ENCODE assay signal across 8 cellular contexts in the genomic region with DNA sequence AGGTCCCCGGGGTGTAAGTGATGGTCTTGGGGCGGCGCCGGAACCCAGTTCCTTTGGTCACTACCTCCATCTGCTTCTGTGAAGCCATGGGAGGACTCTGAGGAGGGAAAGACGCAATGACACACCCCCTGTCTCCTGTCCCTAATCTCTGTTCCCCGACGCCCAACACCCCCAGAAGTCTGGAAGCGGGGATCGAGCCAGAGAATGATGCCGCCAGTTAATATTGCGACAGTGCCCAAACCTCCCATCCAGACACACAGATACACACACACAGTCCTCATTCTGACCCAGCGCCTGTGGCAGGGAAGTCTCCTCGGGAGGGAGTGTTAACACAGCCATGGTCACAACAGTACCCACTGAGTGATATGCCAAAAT.
DNase-seq lines count a peak whose midpoint lies in the region; ATAC-seq lines count a peak whose summit lies in the region.

No MANE protein-coding gene starts in this region.

- no peak overlapping the region for H3K27ac Mint-ChIP-seq in activated naive CD8-positive, alpha-beta T cell
- H3K27ac Mint-ChIP-seq in stimulated activated naive CD8-positive, alpha-beta T cell treated with anti-CD3 and anti-CD28 coated beads, Interleukin-15, Interleukin-2, amounts not matched to agents 100 ng/mL and 50 ng/mL, for 24 hours: peak overlapping the region; percentile 72

- peak overlapping the region; percentile 100 for H3K4me3 Mint-ChIP-seq in activated naive CD8-positive, alpha-beta T cell
- H3K4me3 Mint-ChIP-seq in stimulated activated naive CD8-positive, alpha-beta T cell treated with anti-CD3 and anti-CD28 coated beads, Interleukin-15, Interleukin-2, amounts not matched to agents 100 ng/mL and 50 ng/mL, for 24 hours: peak overlapping the region; percentile 99

- peak overlapping the region; percentile 45; the same call in 1 of the 2 replicates for H3K9ac ChIP-seq in iPS-20b (ENCODE audit: low read depth, low read length)

- H3K36me3 Mint-ChIP-seq in activated naive CD8-positive, alpha-beta T cell: peaks cover 5% of the 10 kb centered on the region
- peaks cover 25% of the 10 kb centered on the region for H3K36me3 Mint-ChIP-seq in stimulated activated naive CD8-positive, alpha-beta T cell treated with anti-CD3 and anti-CD28 coated beads, Interleukin-15, Interleukin-2, amounts not matched to agents 100 ng/mL and 50 ng/mL, for 24 hours (ENCODE audit: low read depth)

- H3K4me1 Mint-ChIP-seq in activated naive CD8-positive, alpha-beta T cell (ENCODE audit: low read depth): peaks cover 35% of the 10 kb centered on the region
- H3K4me1 Mint-ChIP-seq in stimulated activated naive CD8-positive, alpha-beta T cell treated with anti-CD3 and anti-CD28 coated beads, Interleukin-15, Interleukin-2, amounts not matched to agents 100 ng/mL and 50 ng/mL, for 24 hours (ENCODE audit: low read depth): peaks cover 31% of the 10 kb centered on the region

- H3K27me3 Mint-ChIP-seq in activated naive CD8-positive, alpha-beta T cell: peaks cover 6% of the 10 kb centered on the region
- peaks cover 14% of the 10 kb centered on the region for H3K27me3 Mint-ChIP-seq in stimulated activated naive CD8-positive, alpha-beta T cell treated with anti-CD3 and anti-CD28 coated beads, Interleukin-15, Interleukin-2, amounts not matched to agents 100 ng/mL and 50 ng/mL, for 24 hours

- H3K27ac ChIP-seq in iPS-20b (ENCODE audit: low read length): no peak overlapping the region

- peak; percentile 65 for DNase-seq in GM03348 (ENCODE audit: low spot score)
- no peak for DNase-seq in activated CD4-positive, CD25-positive, alpha-beta regulatory T cell (lab: John Stamatoyannopoulos, UW)

- peak overlapping the region; percentile 99 for H3K4me3 ChIP-seq in iPS-20b (ENCODE audit: low read length)

- H3K9me3 Mint-ChIP-seq in activated naive CD8-positive, alpha-beta T cell (ENCODE audit: low read depth): no peaks in the 10 kb centered on the region
- H3K9me3 Mint-ChIP-seq in stimulated activated naive CD8-positive, alpha-beta T cell treated with anti-CD3 and anti-CD28 coated beads, Interleukin-15, Interleukin-2, amounts not matched to agents 100 ng/mL and 50 ng/mL, for 24 hours: no peaks in the 10 kb centered on the region

- H3K36me3 ChIP-seq in iPS-20b (ENCODE audit: insufficient read depth, low read depth, low read length): peaks cover 15% of the 10 kb centered on the region

- H3K9me3 ChIP-seq in iPS-20b (ENCODE audit: insufficient read depth, low read depth, low read length): no peaks in the 10 kb centered on the region

- peaks cover 4% of the 10 kb centered on the region for H3K4me1 ChIP-seq in iPS-20b (ENCODE audit: insufficient read depth, low read length)

- peaks cover 15% of the 10 kb centered on the region for H3K27me3 ChIP-seq in iPS-20b (ENCODE audit: insufficient read depth, low read length)

- ATAC-seq in HG03025 (IDR thresholded peaks at IDR 0.05; ENCODE audit: low FRiP score, unreplicated experiment) (peak; percentile 34), GM19324 (IDR thresholded peaks at IDR 0.05; ENCODE audit: low FRiP score, unreplicated experiment) (no peak), HG03469 (IDR thresholded peaks at IDR 0.05; ENCODE audit: unreplicated experiment) (no peak)
